10 cellular contexts compared by ENCODE assay signal in the genomic region with DNA sequence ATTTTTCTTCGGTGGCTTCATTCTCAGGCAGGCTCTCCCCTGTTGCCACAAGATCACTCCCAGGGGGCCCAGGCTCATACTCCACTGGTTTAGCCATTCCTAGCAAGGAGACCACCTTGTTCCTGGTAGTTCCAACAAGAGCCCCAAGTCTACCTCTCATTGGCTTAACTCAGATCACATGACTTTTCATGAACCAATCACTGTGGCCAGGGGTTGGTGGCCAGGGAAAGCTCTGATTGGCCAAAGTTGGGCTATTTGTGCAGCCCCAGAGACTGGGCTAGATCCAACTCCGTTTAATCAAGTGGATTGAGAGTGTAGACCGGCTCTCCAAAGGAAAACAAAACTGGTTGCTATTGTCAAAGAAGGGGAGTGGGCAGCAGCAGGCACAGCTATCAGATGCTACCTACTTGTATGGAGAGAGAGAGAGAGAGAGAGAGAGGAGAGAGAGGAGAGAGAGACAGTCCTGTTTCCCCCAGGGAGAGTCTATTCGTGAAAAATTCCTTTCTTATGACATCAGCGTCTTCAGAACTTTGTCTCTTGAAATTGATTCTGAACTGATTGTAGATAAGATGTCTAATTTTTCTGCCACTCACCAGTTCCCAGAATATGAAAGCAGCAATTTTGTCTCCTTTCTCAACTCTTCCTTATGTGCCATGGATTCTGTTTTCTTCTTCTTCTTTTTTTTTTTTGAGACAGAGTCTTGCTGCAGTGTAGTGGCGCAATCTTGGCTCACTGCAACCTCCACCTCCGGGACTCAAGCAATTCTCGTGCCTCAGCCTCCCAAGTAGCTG. TPM values are rescaled to one million over a fixed set of nuclear protein-coding genes. Genes with fewer than 3 reads are reported as not detected.
DNase-seq lines count a peak whose midpoint lies in the region; ATAC-seq and TF ChIP-seq lines count a peak whose summit lies in the region.
"Had no signal": no experiment of that assay in that cellular context is flagged by ENCODE, and none has a peak within 500 bp of the region (broad histone marks: within the 10 kb centered on the region; RNA-seq: fewer than 3 reads in every experiment).

No MANE protein-coding gene starts in this region.

- no peaks in the 10 kb centered on the region for H3K9me3 Mint-ChIP-seq in MCF 10A (ENCODE audit: unreplicated experiment)
- H3K9me3 Mint-ChIP-seq: activated naive CD8-positive, alpha-beta T cell treated with anti-CD3 and anti-CD28 coated beads, Interleukin-2, amount 50 U/mL, for 24 hours had no signal

- POLR2A ChIA-PET in MCF 10A (lab: Yijun Ruan, JAX): interaction anchor here (0.6 kb wide), 1 partner anchor 61 kb away, joined by 3 read pairs; no protein-coding TSS in a partner anchor

- CTCF ChIA-PET in MCF 10A (lab: Yijun Ruan, JAX): interaction anchor here (0.6 to 2.3 kb wide), 4 partner anchors 12 to 312 kb away, joined by 3 to 15 read pairs (median 4); no protein-coding TSS in a partner anchor

- ATAC-seq in HG02610 (IDR thresholded peaks at IDR 0.05; ENCODE audit: unreplicated experiment): no peak
- ATAC-seq in GM21723 (IDR thresholded peaks at IDR 0.05; ENCODE audit: unreplicated experiment): no peak
- ATAC-seq: activated naive CD8-positive, alpha-beta T cell treated with anti-CD3 and anti-CD28 coated beads, Interleukin-2, amount 50 U/mL, for 24 hours had no signal

- H3K27me3 ChIP-seq in breast epithelium: no peaks in the 10 kb centered on the region

- no peaks in the 10 kb centered on the region for H3K9me3 ChIP-seq in breast epithelium

- TF ChIP-seq POLR2A in breast epithelium (IDR thresholded peaks at IDR 0.05): no peak

- TF ChIP-seq CTCF in MCF 10A (IDR thresholded peaks at IDR 0.05; ENCODE audit: unreplicated experiment) (no peak), breast epithelium (IDR thresholded peaks at IDR 0.05) (no peak), fibroblast of the aortic adventitia (IDR thresholded peaks at IDR 0.05; ENCODE audit: insufficient read depth, low read length) (no peak)

- no peaks in the 10 kb centered on the region for H3K27me3 Mint-ChIP-seq in MCF 10A (ENCODE audit: insufficient read depth, unreplicated experiment)
- H3K27me3 Mint-ChIP-seq: activated naive CD8-positive, alpha-beta T cell treated with anti-CD3 and anti-CD28 coated beads, Interleukin-2, amount 50 U/mL, for 24 hours had no signal

- no TSS peak for BruUV-seq in MCF 10A (replicated peaks; lab: Mats Ljungman, UMichigan)

- peaks cover 7% of the 10 kb centered on the region for H3K4me1 Mint-ChIP-seq in MCF 10A (ENCODE audit: insufficient read depth, unreplicated experiment)
- H3K4me1 Mint-ChIP-seq: activated naive CD8-positive, alpha-beta T cell treated with anti-CD3 and anti-CD28 coated beads, Interleukin-2, amount 50 U/mL, for 24 hours had no signal

- no peak overlapping the region for H3K27ac ChIP-seq in breast epithelium

- H3K36me3 Mint-ChIP-seq in MCF 10A (ENCODE audit: insufficient read depth, unreplicated experiment): peaks cover 26% of the 10 kb centered on the region

- H3K27ac Mint-ChIP-seq in MCF 10A (ENCODE audit: low read depth, unreplicated experiment): no peak overlapping the region
- H3K27ac Mint-ChIP-seq: activated naive CD8-positive, alpha-beta T cell treated with anti-CD3 and anti-CD28 coated beads, Interleukin-2, amount 50 U/mL, for 24 hours had no signal

- H3K4me1 ChIP-seq in breast epithelium: no peaks in the 10 kb centered on the region

- no peaks in the 10 kb centered on the region for H3K36me3 ChIP-seq in breast epithelium

- intact Hi-C loops in MCF 10A (cut with micrococcal nuclease): no loop called here
- intact Hi-C loops in breast epithelium (cut with DNase I; ENCODE audit: low total_unique reads): no loop called here

- H3K4me3 ChIP-seq in breast epithelium (no peak overlapping the region), fibroblast of the aortic adventitia (ENCODE audit: low read depth, low read length) (no peak overlapping the region)

- H3K4me3 Mint-ChIP-seq in MCF 10A (ENCODE audit: unreplicated experiment): no peak overlapping the region
- H3K4me3 Mint-ChIP-seq: activated naive CD8-positive, alpha-beta T cell treated with anti-CD3 and anti-CD28 coated beads, Interleukin-2, amount 50 U/mL, for 24 hours had no signal

- DNase-seq in MCF 10A (ENCODE audit: unreplicated experiment): peak; percentile 46
- no peak for DNase-seq in breast epithelium (ENCODE audit: low spot score in 2 of 2)
- peak; percentile 79 for DNase-seq in RPMI7951 (ENCODE audit: low read depth)
- peak; percentile 69 for DNase-seq in fibroblast of the aortic adventitia (ENCODE audit: low read depth)
- no peak for DNase-seq in SIG-M5 treated with dmso at 0.1 percent for 504 hours (lab: John Stamatoyannopoulos, UW; ENCODE audit: unreplicated experiment)
- DNase-seq in KG1 (lab: John Stamatoyannopoulos, UW): no peak
- DNase-seq: activated naive CD8-positive, alpha-beta T cell treated with anti-CD3 and anti-CD28 coated beads, Interleukin-2, amount 50 U/mL, for 24 hours; T-helper 2 cell had no signal

RNA-seq across cellular contexts. Expression of a gene that starts 5.9 kb away (rescaled TPM):
- 13.2 and 25.6 TPM in 2 replicates for total RNA-seq in MCF 10A (2022)
- 1 to 10 TPM in 2 of 3 donors, under 1 TPM in 1; 0.96 to 5.3 (median 4.9) TPM for total RNA-seq in breast epithelium
- total RNA-seq in RPMI7951 (2014; rRNA removed; shearing (Covaris generic)): 0.12 and 0.20 TPM in 2 replicates
- 1.3 and 2.5 TPM in 2 replicates for total RNA-seq in fibroblast of the aortic adventitia (ENCODE audit: low replicate concordance)

RNA-seq across cellular contexts. Expression of a gene that starts 21.7 kb away (rescaled TPM):
- total RNA-seq in MCF 10A (2022): not detected in 2 replicates
- not detected for total RNA-seq in breast epithelium
- 0.20 TPM in 1 of 2 replicates, not detected in the other for total RNA-seq in RPMI7951 (2014; rRNA removed; shearing (Covaris generic))
- total RNA-seq in fibroblast of the aortic adventitia (ENCODE audit: low replicate concordance): not detected in 2 replicates

RNA-seq across cellular contexts. Expression of a gene that starts 33.5 kb away (rescaled TPM):
- total RNA-seq in MCF 10A (2022) (140 and 141 TPM in 2 replicates), breast epithelium (10 to 100 TPM in 2 of 3 donors, 1 to 10 TPM in 1; 8.5 to 30.2 (median 22.0) TPM), fibroblast of the aortic adventitia (ENCODE audit: low replicate concordance) (16.7 and 31.5 TPM in 2 replicates)
- total RNA-seq in RPMI7951 (2014; rRNA removed; shearing (Covaris generic)): 34.2 and 35.7 TPM in 2 replicates

Comparison
In these comparisons a context has a peak if more than half of its experiments do, and no peak if none do; other contexts are left out.
1. DNase-seq: peak in MCF 10A (single experiment), RPMI7951 (single experiment) and fibroblast of the aortic adventitia (single experiment); none in breast epithelium (0 of 2), SIG-M5 treated with dmso at 0.1 percent for 504 hours (single experiment) and KG1 (single experiment).